13 cellular contexts compared by ENCODE assay signal in the genomic region with DNA sequence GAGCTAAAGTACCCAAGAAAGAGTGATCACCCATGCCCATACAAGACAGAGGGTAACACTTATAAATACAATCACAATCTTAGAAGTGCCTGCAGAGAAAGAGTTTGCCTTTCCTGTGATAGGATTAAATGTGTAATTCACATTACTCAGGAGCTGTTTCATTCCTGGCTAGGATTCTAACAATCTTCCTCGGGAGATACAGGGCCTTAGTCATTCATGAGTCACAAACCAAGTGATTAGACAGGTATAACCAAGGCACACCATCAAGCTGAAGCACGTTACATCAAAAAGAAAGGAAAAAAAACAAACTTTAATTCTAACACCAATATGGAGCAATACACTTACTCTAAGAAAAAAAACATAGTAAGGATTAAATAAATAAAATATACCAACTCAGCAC. TPM values are rescaled to one million over a fixed set of nuclear protein-coding genes. Genes with fewer than 3 reads are reported as not detected.
DNase-seq lines count a peak whose midpoint lies in the region; ATAC-seq and TF ChIP-seq lines count a peak whose summit lies in the region.
"Had no signal": no experiment of that assay in that cellular context is flagged by ENCODE, and none has a peak within 500 bp of the region (broad histone marks: within the 10 kb centered on the region; RNA-seq: fewer than 3 reads in every experiment).

No MANE protein-coding gene starts in this region.

- no peaks in the 10 kb centered on the region for H3K4me1 ChIP-seq in breast epithelium
- H3K4me1 ChIP-seq: tibial artery had no signal

- BruUV-seq in MCF 10A (replicated peaks; lab: Mats Ljungman, UMichigan): no TSS peak

- H3K9me3 Mint-ChIP-seq in MCF 10A (ENCODE audit: unreplicated experiment): no peaks in the 10 kb centered on the region
- H3K9me3 Mint-ChIP-seq in activated T-helper 17 cell treated with anti-CD3 and anti-CD28 coated beads, Interleukin-2, amount 50 U/mL, for 72 hours: no peaks in the 10 kb centered on the region
- H3K9me3 Mint-ChIP-seq in stimulated activated memory B cell treated with anti-CD40 and anti-IgM and Interleukin-4, amounts not matched to agents 10 μg/mL and 1 μg/mL and 100 μg/mL, for 72 hours: no peaks in the 10 kb centered on the region
- H3K9me3 Mint-ChIP-seq: nephron progenitor cell had no signal

- peak; percentile 89 for DNase-seq in MCF 10A (ENCODE audit: unreplicated experiment)
- DNase-seq in breast epithelium (ENCODE audit: low spot score in 2 of 2): no peak
- DNase-seq in fibroblast of the aortic adventitia (ENCODE audit: low read depth): peak; percentile 75
- DNase-seq in NK-92 (lab: John Stamatoyannopoulos, UW; ENCODE audit: unreplicated experiment): no peak
- no peak for DNase-seq in foreskin melanocyte
- DNase-seq: H7, Karpas-422, NCI-H187 treated with DMSO at 0.1 percent for 48 hours, nephron progenitor cell, tibial artery had no signal

- TF ChIP-seq POLR2A in breast epithelium (IDR thresholded peaks at IDR 0.05): no peak

- no peaks in the 10 kb centered on the region for H3K27me3 Mint-ChIP-seq in MCF 10A (ENCODE audit: insufficient read depth, unreplicated experiment)
- no peaks in the 10 kb centered on the region for H3K27me3 Mint-ChIP-seq in activated T-helper 17 cell treated with anti-CD3 and anti-CD28 coated beads, Interleukin-2, amount 50 U/mL, for 72 hours
- H3K27me3 Mint-ChIP-seq in stimulated activated memory B cell treated with anti-CD40 and anti-IgM and Interleukin-4, amounts not matched to agents 10 μg/mL and 1 μg/mL and 100 μg/mL, for 72 hours: peaks cover 17% of the 10 kb centered on the region

- no peaks in the 10 kb centered on the region for H3K36me3 Mint-ChIP-seq in MCF 10A (ENCODE audit: insufficient read depth, unreplicated experiment)
- H3K36me3 Mint-ChIP-seq in activated T-helper 17 cell treated with anti-CD3 and anti-CD28 coated beads, Interleukin-2, amount 50 U/mL, for 72 hours (ENCODE audit: low read depth): no peaks in the 10 kb centered on the region
- H3K36me3 Mint-ChIP-seq in stimulated activated memory B cell treated with anti-CD40 and anti-IgM and Interleukin-4, amounts not matched to agents 10 μg/mL and 1 μg/mL and 100 μg/mL, for 72 hours: no peaks in the 10 kb centered on the region

- H3K36me3 ChIP-seq in breast epithelium: no peaks in the 10 kb centered on the region
- H3K36me3 ChIP-seq: tibial artery had no signal

- CTCF ChIA-PET in MCF 10A (lab: Yijun Ruan, JAX): interaction anchor here (0.6 to 1.9 kb wide), 2 partner anchors 17 to 68 kb away, joined by 4 to 5 read pairs; no protein-coding TSS in a partner anchor

- peak; percentile 23 for ATAC-seq in activated T-helper 17 cell treated with anti-CD3 and anti-CD28 coated beads, Interleukin-2, amount 50 U/mL, for 72 hours (replicated peaks)
- ATAC-seq in stimulated activated memory B cell treated with anti-CD40 and anti-IgM and Interleukin-4, amounts not matched to agents 10 μg/mL and 1 μg/mL and 100 μg/mL, for 72 hours: no peak
- ATAC-seq in HG02571 (IDR thresholded peaks at IDR 0.05; ENCODE audit: unreplicated experiment): no peak

- intact Hi-C loops in MCF 10A (cut with micrococcal nuclease) (no loop called here), breast epithelium (cut with DNase I; ENCODE audit: low total_unique reads) (no loop called here)

- no peak overlapping the region for H3K4me3 Mint-ChIP-seq in MCF 10A (ENCODE audit: unreplicated experiment)
- H3K4me3 Mint-ChIP-seq in activated T-helper 17 cell treated with anti-CD3 and anti-CD28 coated beads, Interleukin-2, amount 50 U/mL, for 72 hours: no peak overlapping the region
- no peak overlapping the region for H3K4me3 Mint-ChIP-seq in stimulated activated memory B cell treated with anti-CD40 and anti-IgM and Interleukin-4, amounts not matched to agents 10 μg/mL and 1 μg/mL and 100 μg/mL, for 72 hours
- H3K4me3 Mint-ChIP-seq: nephron progenitor cell had no signal

- H3K27me3 ChIP-seq in breast epithelium: no peaks in the 10 kb centered on the region
- H3K27me3 ChIP-seq: tibial artery had no signal

- H3K4me1 Mint-ChIP-seq in MCF 10A (ENCODE audit: insufficient read depth, unreplicated experiment): peaks cover 20% of the 10 kb centered on the region
- no peaks in the 10 kb centered on the region for H3K4me1 Mint-ChIP-seq in activated T-helper 17 cell treated with anti-CD3 and anti-CD28 coated beads, Interleukin-2, amount 50 U/mL, for 72 hours
- H3K4me1 Mint-ChIP-seq in stimulated activated memory B cell treated with anti-CD40 and anti-IgM and Interleukin-4, amounts not matched to agents 10 μg/mL and 1 μg/mL and 100 μg/mL, for 72 hours: no peaks in the 10 kb centered on the region
- H3K4me1 Mint-ChIP-seq: nephron progenitor cell had no signal

- H3K27ac Mint-ChIP-seq in MCF 10A (ENCODE audit: low read depth, unreplicated experiment): no peak overlapping the region
- no peak overlapping the region for H3K27ac Mint-ChIP-seq in activated T-helper 17 cell treated with anti-CD3 and anti-CD28 coated beads, Interleukin-2, amount 50 U/mL, for 72 hours
- no peak overlapping the region for H3K27ac Mint-ChIP-seq in stimulated activated memory B cell treated with anti-CD40 and anti-IgM and Interleukin-4, amounts not matched to agents 10 μg/mL and 1 μg/mL and 100 μg/mL, for 72 hours
- H3K27ac Mint-ChIP-seq: nephron progenitor cell had no signal

- H3K27ac ChIP-seq in breast epithelium: no peak overlapping the region
- H3K27ac ChIP-seq: tibial artery had no signal

- H3K9me3 ChIP-seq in breast epithelium: no peaks in the 10 kb centered on the region
- H3K9me3 ChIP-seq: tibial artery had no signal

- POLR2A ChIA-PET in MCF 10A (lab: Yijun Ruan, JAX): interaction anchor here (0.6 to 1.1 kb wide), 4 partner anchors 14 to 151 kb away, joined by 3 to 5 read pairs (median 3); no protein-coding TSS in a partner anchor

- TF ChIP-seq CTCF in MCF 10A (IDR thresholded peaks at IDR 0.05; ENCODE audit: unreplicated experiment) (no peak), breast epithelium (IDR thresholded peaks at IDR 0.05) (no peak), fibroblast of the aortic adventitia (IDR thresholded peaks at IDR 0.05; ENCODE audit: insufficient read depth, low read length) (no peak)

- H3K4me3 ChIP-seq in breast epithelium: no peak overlapping the region
- H3K4me3 ChIP-seq in fibroblast of the aortic adventitia (ENCODE audit: low read depth, low read length): no peak overlapping the region
- H3K4me3 ChIP-seq: tibial artery had no signal

RNA-seq across cellular contexts. Expression of a gene that starts 14.9 kb away (rescaled TPM):
- total RNA-seq in MCF 10A (2022) (0.07 and 0.12 TPM in 2 replicates), breast epithelium (1 to 10 TPM; 2.6 to 8.6 (median 6.9) TPM), fibroblast of the aortic adventitia (ENCODE audit: low replicate concordance) (0.90 and 7.0 TPM in 2 replicates)
- total RNA-seq in activated T-helper 17 cell treated with anti-CD3 and anti-CD28 coated beads, Interleukin-2, amount 50 U/mL, for 72 hours: under 1 TPM; 0.56 to 0.63 TPM

Comparison
In these comparisons a context has a peak if more than half of its experiments do, and no peak if none do; other contexts are left out.
1. DNase-seq: peak in MCF 10A (single experiment) and fibroblast of the aortic adventitia (single experiment); none in breast epithelium (0 of 2), NK-92 (single experiment) and foreskin melanocyte (single experiment).